In genomic region chr1:25239681-25240541, GRCh38 we compare ENCODE assay signal across 1 cellular context.
A peak's percentile ranks its signal among the peaks of the same experiment; 100 is the strongest.
TF ChIP-seq lines count a peak whose summit lies in the region.

No MANE protein-coding gene starts in this region.

TF ChIP-seq in HepG2, 621 proteins besides CTCF, POLR2A, EP300 and RAD21 (continued from another document):
- TF ChIP-seq ATF7 (IDR thresholded peaks at IDR 0.05) (no peak), ATF7 (CRISPR knock-in tag; IDR thresholded peaks at IDR 0.05) (no peak; the same call in 1 of the 2 replicates), SRY (CRISPR knock-in tag; IDR thresholded peaks at IDR 0.05) (0 out of 2 replicates have a peak, but pooled peaks have one; percentile 23), RBM22 (optimal IDR thresholded peaks at IDR 0.05; ENCODE audit: low read length) (peak; percentile 98), ZMYM4 (CRISPR knock-in tag; IDR thresholded peaks at IDR 0.05) (peak; percentile 69), MTA1 (CRISPR knock-in tag; IDR thresholded peaks at IDR 0.05; ENCODE audit: borderline replicate concordance) (0 out of 2 replicates have a peak, but pooled peaks have one; percentile 57), GABPB1 (CRISPR knock-in tag; IDR thresholded peaks at IDR 0.05) (peak; percentile 94), FOXC1 (CRISPR knock-in tag; IDR thresholded peaks at IDR 0.05; ENCODE audit: borderline replicate concordance) (peak; percentile 83), ZNF691 (CRISPR knock-in tag; IDR thresholded peaks at IDR 0.05; ENCODE audit: borderline replicate concordance, low read depth) (0 out of 2 replicates have a peak, but pooled peaks have one; percentile 23), SSRP1 (CRISPR knock-in tag; IDR thresholded peaks at IDR 0.05) (no peak; the same call in 1 of the 2 replicates), SOX5 (CRISPR knock-in tag; IDR thresholded peaks at IDR 0.05; ENCODE audit: borderline replicate concordance) (peak; percentile 34; the same call in 1 of the 2 replicates), AGO2 (optimal IDR thresholded peaks at IDR 0.05; ENCODE audit: low read depth, low read length) (peak; percentile 97), EHMT2 (IDR thresholded peaks at IDR 0.05; ENCODE audit: borderline replicate concordance, low read depth, low read length) (no peak), GATAD1 (CRISPR knock-in tag; IDR thresholded peaks at IDR 0.05) (peak; percentile 84), FOXP1 (IDR thresholded peaks at IDR 0.05) (no peak), FOXP1 (CRISPR knock-in tag; IDR thresholded peaks at IDR 0.05) (no peak), PRMT3 (CRISPR knock-in tag; IDR thresholded peaks at IDR 0.05; ENCODE audit: borderline replicate concordance, low read depth) (no peak), ZNF576 (CRISPR knock-in tag; IDR thresholded peaks at IDR 0.05) (0 out of 2 replicates have a peak, but pooled peaks have one; percentile 25), SALL2 (CRISPR knock-in tag; IDR thresholded peaks at IDR 0.05) (peak; percentile 62; the same call in 1 of the 2 replicates), KAT7 (CRISPR knock-in tag; IDR thresholded peaks at IDR 0.05; ENCODE audit: borderline replicate concordance) (peak; percentile 31; the same call in 1 of the 2 replicates), KDM5B (CRISPR knock-in tag; IDR thresholded peaks at IDR 0.05; ENCODE audit: borderline replicate concordance) (peak; percentile 62; the same call in 1 of the 2 replicates), ZNF766 (CRISPR knock-in tag; IDR thresholded peaks at IDR 0.05; ENCODE audit: borderline replicate concordance) (peak; percentile 41; the same call in 1 of the 2 replicates), MEF2D (CRISPR knock-in tag; IDR thresholded peaks at IDR 0.05) (peak; percentile 48; the same call in 1 of the 2 replicates), ZNF563 (CRISPR knock-in tag; IDR thresholded peaks at IDR 0.05) (no peak), MXD4 (CRISPR knock-in tag; IDR thresholded peaks at IDR 0.05) (no peak), THRA (CRISPR knock-in tag; IDR thresholded peaks at IDR 0.05; ENCODE audit: borderline replicate concordance) (peak; percentile 8; the same call in 1 of the 2 replicates), NFIC (IDR thresholded peaks at IDR 0.05; ENCODE audit: low read length) (0 out of 2 replicates have a peak, but pooled peaks have one; percentile 30), PHF21A (CRISPR knock-in tag; IDR thresholded peaks at IDR 0.05) (peak; percentile 78), ZC3H13 (CRISPR knock-in tag; IDR thresholded peaks at IDR 0.05) (peak; percentile 57; the same call in 1 of the 2 replicates), KAT2B (IDR thresholded peaks at IDR 0.05; ENCODE audit: borderline replicate concordance, low read depth, low read length) (no peak), BRCA1 (CRISPR knock-in tag; IDR thresholded peaks at IDR 0.05) (no peak), ZNF296 (CRISPR knock-in tag; conservative IDR thresholded peaks at IDR 0.05) (no peak), ZNF275 (CRISPR knock-in tag; IDR thresholded peaks at IDR 0.05; ENCODE audit: borderline replicate concordance) (peak; percentile 50; the same call in 1 of the 2 replicates), ZNF788 (CRISPR knock-in tag; IDR thresholded peaks at IDR 0.05; ENCODE audit: borderline replicate concordance) (peak; percentile 72; the same call in 1 of the 2 replicates), ARNT2 (CRISPR knock-in tag; IDR thresholded peaks at IDR 0.05; ENCODE audit: low read depth) (peak; percentile 66), ZNF773 (CRISPR knock-in tag; IDR thresholded peaks at IDR 0.05; ENCODE audit: borderline replicate concordance) (no peak), CAMTA2 (CRISPR knock-in tag; IDR thresholded peaks at IDR 0.05; ENCODE audit: borderline replicate concordance) (peak; percentile 81), ONECUT2 (CRISPR knock-in tag; IDR thresholded peaks at IDR 0.05) (no peak)
- TF ChIP-seq, protein P1, sequence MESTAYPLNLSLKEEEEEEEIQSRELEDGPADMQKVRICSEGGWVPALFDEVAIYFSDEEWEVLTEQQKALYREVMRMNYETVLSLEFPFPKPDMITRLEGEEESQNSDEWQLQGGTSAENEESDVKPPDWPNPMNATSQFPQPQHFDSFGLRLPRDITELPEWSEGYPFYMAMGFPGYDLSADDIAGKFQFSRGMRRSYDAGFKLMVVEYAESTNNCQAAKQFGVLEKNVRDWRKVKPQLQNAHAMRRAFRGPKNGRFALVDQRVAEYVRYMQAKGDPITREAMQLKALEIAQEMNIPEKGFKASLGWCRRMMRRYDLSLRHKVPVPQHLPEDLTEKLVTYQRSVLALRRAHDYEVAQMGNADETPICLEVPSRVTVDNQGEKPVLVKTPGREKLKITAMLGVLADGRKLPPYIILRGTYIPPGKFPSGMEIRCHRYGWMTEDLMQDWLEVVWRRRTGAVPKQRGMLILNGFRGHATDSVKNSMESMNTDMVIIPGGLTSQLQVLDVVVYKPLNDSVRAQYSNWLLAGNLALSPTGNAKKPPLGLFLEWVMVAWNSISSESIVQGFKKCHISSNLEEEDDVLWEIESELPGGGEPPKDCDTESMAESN (CRISPR knock-in tag; conservative IDR thresholded peaks at IDR 0.05), result 0 out of 2 replicates have a peak, but pooled peaks have one; percentile 27
- TF ChIP-seq, protein P2, sequence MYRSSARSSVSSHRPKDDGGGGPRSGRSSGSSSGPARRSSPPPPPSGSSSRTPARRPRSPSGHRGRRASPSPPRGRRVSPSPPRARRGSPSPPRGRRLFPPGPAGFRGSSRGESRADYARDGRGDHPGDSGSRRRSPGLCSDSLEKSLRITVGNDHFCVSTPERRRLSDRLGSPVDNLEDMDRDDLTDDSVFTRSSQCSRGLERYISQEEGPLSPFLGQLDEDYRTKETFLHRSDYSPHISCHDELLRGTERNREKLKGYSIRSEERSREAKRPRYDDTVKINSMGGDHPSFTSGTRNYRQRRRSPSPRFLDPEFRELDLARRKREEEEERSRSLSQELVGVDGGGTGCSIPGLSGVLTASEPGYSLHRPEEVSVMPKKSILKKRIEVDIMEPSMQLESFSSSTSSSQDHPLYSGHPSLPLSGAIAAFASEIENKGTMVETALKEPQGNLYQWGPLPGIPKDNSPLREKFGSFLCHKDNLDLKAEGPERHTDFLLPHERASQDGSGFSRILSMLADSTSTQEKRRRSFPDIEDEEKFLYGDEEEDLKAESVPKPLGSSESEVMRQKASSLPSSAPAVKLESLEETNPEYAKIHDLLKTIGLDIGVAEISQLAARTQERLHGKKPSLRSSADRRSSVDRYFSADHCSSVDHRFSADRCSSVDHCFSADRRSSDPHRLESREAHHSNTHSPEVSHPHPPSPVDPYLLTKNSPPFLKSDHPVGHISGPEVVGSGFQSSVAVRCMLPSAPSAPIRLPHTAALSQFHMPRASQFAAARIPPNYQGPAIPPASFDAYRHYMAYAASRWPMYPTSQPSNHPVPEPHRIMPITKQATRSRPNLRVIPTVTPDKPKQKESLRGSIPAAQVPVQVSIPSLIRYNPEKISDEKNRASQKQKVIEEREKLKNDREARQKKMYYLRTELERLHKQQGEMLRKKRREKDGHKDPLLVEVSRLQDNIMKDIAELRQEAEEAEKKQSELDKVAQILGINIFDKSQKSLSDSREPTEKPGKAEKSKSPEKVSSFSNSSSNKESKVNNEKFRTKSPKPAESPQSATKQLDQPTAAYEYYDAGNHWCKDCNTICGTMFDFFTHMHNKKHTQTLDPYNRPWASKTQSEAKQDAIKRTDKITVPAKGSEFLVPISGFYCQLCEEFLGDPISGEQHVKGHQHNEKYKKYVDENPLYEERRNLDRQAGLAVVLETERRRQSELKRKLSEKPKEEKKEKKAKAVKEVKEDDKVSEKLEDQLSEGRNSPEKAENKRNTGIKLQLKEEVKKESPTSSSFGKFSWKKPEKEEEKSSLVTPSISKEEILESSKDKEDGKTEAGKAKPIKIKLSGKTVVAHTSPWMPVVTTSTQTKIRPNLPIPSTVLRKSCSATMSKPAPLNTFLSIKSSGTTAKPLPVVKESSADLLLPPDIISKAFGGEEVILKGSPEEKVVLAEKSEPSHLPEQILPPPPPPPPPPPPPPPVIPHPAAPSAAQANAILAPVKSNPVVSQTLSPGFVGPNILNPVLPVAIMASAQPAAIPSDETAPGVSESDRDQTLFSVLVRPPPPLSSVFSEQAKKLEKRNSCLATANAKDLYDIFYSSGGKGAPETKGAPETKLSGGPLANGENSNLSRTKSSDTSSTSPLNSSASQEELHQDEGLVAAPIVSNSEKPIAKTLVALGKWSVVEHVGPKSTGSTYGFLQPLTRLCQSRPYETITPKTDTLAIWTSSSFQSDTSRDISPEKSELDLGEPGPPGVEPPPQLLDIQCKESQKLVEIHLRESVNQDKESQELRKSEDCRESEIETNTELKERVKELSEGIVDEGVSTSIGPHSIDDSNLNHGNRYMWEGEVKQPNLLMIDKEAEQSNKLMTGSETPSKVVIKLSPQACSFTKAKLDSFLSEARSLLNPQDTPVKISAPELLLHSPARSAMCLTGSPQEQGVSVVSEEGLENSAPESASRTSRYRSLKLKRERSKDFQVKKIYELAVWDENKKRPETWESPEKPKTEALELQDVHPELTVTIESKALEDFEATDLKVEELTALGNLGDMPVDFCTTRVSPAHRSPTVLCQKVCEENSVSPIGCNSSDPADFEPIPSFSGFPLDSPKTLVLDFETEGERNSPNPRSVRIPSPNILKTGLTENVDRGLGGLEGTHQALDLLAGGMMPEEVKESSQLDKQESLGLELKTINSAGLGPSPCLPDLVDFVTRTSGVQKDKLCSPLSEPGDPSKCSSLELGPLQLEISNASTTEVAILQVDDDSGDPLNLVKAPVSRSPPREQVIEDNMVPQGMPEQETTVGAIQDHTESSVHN (CRISPR knock-in tag; IDR thresholded peaks at IDR 0.05), result 0 out of 2 replicates have a peak, but pooled peaks have one; percentile 55
- TF ChIP-seq, protein P3, sequence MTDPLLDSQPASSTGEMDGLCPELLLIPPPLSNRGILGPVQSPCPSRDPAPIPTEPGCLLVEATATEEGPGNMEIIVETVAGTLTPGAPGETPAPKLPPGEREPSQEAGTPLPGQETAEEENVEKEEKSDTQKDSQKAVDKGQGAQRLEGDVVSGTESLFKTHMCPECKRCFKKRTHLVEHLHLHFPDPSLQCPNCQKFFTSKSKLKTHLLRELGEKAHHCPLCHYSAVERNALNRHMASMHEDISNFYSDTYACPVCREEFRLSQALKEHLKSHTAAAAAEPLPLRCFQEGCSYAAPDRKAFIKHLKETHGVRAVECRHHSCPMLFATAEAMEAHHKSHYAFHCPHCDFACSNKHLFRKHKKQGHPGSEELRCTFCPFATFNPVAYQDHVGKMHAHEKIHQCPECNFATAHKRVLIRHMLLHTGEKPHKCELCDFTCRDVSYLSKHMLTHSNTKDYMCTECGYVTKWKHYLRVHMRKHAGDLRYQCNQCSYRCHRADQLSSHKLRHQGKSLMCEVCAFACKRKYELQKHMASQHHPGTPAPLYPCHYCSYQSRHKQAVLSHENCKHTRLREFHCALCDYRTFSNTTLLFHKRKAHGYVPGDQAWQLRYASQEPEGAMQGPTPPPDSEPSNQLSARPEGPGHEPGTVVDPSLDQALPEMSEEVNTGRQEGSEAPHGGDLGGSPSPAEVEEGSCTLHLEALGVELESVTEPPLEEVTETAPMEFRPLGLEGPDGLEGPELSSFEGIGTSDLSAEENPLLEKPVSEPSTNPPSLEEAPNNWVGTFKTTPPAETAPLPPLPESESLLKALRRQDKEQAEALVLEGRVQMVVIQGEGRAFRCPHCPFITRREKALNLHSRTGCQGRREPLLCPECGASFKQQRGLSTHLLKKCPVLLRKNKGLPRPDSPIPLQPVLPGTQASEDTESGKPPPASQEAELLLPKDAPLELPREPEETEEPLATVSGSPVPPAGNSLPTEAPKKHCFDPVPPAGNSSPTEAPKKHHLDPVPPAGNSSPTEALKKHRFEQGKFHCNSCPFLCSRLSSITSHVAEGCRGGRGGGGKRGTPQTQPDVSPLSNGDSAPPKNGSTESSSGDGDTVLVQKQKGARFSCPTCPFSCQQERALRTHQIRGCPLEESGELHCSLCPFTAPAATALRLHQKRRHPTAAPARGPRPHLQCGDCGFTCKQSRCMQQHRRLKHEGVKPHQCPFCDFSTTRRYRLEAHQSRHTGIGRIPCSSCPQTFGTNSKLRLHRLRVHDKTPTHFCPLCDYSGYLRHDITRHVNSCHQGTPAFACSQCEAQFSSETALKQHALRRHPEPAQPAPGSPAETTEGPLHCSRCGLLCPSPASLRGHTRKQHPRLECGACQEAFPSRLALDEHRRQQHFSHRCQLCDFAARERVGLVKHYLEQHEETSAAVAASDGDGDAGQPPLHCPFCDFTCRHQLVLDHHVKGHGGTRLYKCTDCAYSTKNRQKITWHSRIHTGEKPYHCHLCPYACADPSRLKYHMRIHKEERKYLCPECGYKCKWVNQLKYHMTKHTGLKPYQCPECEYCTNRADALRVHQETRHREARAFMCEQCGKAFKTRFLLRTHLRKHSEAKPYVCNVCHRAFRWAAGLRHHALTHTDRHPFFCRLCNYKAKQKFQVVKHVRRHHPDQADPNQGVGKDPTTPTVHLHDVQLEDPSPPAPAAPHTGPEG (CRISPR knock-in tag; IDR thresholded peaks at IDR 0.05), result peak; percentile 68
- TF ChIP-seq, protein P4, sequence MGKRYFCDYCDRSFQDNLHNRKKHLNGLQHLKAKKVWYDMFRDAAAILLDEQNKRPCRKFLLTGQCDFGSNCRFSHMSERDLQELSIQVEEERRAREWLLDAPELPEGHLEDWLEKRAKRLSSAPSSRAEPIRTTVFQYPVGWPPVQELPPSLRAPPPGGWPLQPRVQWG (CRISPR knock-in tag; IDR thresholded peaks at IDR 0.05; ENCODE audit: borderline replicate concordance, low read depth), result no peak
